In the genomic region with DNA sequence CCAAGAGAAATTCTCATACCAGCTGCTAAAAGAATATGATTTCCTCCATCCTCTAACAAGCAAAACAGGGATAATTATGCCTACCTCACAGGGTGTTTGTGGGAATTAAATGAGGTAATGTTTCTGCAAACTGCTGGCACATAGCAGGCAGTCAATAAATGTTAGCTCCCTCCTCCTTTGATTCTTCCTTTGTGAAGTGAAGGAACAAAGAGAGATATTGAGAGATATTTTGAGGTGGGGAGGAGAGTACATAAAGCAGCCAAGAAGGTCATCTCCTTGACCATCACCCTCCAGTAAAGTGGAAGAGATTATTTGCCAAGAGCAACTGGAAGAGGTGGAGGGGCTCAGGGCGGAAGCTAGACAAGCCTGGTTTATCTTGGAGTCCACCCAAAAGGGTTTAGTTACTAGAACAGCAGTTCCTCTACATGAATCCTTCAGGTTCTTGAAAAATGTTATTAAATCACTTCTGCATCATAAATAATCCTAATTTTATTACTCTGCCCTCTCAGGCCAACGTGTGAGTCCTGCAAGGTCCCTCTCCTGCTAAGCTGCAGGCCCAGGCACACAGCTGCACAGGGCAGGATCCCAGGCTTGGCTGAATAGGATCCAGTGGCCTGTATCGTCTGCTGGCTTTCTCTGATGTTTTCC, we compare ENCODE assay signal across 15 cellular contexts. TPM values are rescaled to one million over a fixed set of nuclear protein-coding genes. Genes with fewer than 3 reads are reported as not detected.
DNase-seq lines count a peak whose midpoint lies in the region; ATAC-seq and TF ChIP-seq lines count a peak whose summit lies in the region.
"Had no signal": no experiment of that assay in that cellular context is flagged by ENCODE, and none has a peak within 500 bp of the region (broad histone marks: within the 10 kb centered on the region; RNA-seq: fewer than 3 reads in every experiment).

No MANE protein-coding gene starts in this region.

- ATAC-seq in HG03097 (IDR thresholded peaks at IDR 0.05; ENCODE audit: low FRiP score, unreplicated experiment) = no peak
- no peak for ATAC-seq in HG02973 (IDR thresholded peaks at IDR 0.05; ENCODE audit: unreplicated experiment)
- ATAC-seq: lower lobe of right lung, Panc1, T-helper 17 cell had no signal

- H3K36me3 Mint-ChIP-seq in nephron (ENCODE audit: low read depth) = no peaks in the 10 kb centered on the region
- H3K36me3 Mint-ChIP-seq: activated naive CD4-positive, alpha-beta T cell treated with anti-CD3 and anti-CD28 coated beads, Interleukin-2, amount 50 U/mL, for 24 hours had no signal

- no peak for TF ChIP-seq CTCF in nephron (IDR thresholded peaks at IDR 0.05; ENCODE audit: unreplicated experiment in 3 of 3)

- H3K9me3 Mint-ChIP-seq in nephron = no peaks in the 10 kb centered on the region
- H3K9me3 Mint-ChIP-seq: activated naive CD4-positive, alpha-beta T cell treated with anti-CD3 and anti-CD28 coated beads, Interleukin-2, amount 50 U/mL, for 24 hours had no signal

- peaks cover 29% of the 10 kb centered on the region for H3K4me1 Mint-ChIP-seq in nephron
- H3K4me1 Mint-ChIP-seq: activated naive CD4-positive, alpha-beta T cell treated with anti-CD3 and anti-CD28 coated beads, Interleukin-2, amount 50 U/mL, for 24 hours; T-helper 17 cell had no signal

- no peak overlapping the region for H3K4me3 Mint-ChIP-seq in nephron
- H3K4me3 Mint-ChIP-seq: activated naive CD4-positive, alpha-beta T cell treated with anti-CD3 and anti-CD28 coated beads, Interleukin-2, amount 50 U/mL, for 24 hours; T-helper 17 cell had no signal

- H3K27me3 Mint-ChIP-seq in nephron (ENCODE audit: low read depth) = no peaks in the 10 kb centered on the region
- H3K27me3 Mint-ChIP-seq: activated naive CD4-positive, alpha-beta T cell treated with anti-CD3 and anti-CD28 coated beads, Interleukin-2, amount 50 U/mL, for 24 hours; T-helper 17 cell had no signal

- H3K27ac Mint-ChIP-seq in nephron = peak overlapping the region; percentile 69 to 77 (median 72)
- H3K27ac Mint-ChIP-seq: activated naive CD4-positive, alpha-beta T cell treated with anti-CD3 and anti-CD28 coated beads, Interleukin-2, amount 50 U/mL, for 24 hours; T-helper 17 cell had no signal

- DNase-seq in COLO829 (ENCODE audit: low spot score) = peak; percentile 30
- peak; percentile 56 for DNase-seq in NCI-H2196 (lab: John Stamatoyannopoulos, UW; ENCODE audit: unreplicated experiment)
- DNase-seq in dermis blood vessel endothelial cell = peak; percentile 34
- DNase-seq in anterior cingulate cortex (lab: John Stamatoyannopoulos, UW) = no peak
- DNase-seq in NOMO-1 treated with dmso at 0.1 percent for 144 hours (lab: John Stamatoyannopoulos, UW; ENCODE audit: unreplicated experiment) = no peak
- DNase-seq: activated CD4-positive, CD25-positive, alpha-beta regulatory T cell; GM23248; lower lobe of right lung; stomach; T-helper 17 cell had no signal

RNA-seq across cellular contexts. Expression of a gene that starts 35.0 kb away (rescaled TPM):
- 65.7 and 92.7 TPM in 2 replicates for total RNA-seq in dermis blood vessel endothelial cell

Comparison
In these comparisons a context has a peak if more than half of its experiments do, and no peak if none do; other contexts are left out.
1. DNase-seq: peak in COLO829 (single experiment), NCI-H2196 (single experiment) and dermis blood vessel endothelial cell (single experiment); none in anterior cingulate cortex (0 of 58) and NOMO-1 treated with dmso at 0.1 percent for 144 hours (single experiment).